In genomic region chr4:42642136-42642797, GRCh38 we compare ENCODE assay signal across 1 cellular context.
A peak's percentile ranks its signal among the peaks of the same experiment; 100 is the strongest.
TF ChIP-seq lines count a peak whose summit lies in the region.

No MANE protein-coding gene starts in this region.

TF ChIP-seq in GM12878, 131 proteins besides CTCF, POLR2A, EP300 and RAD21:
- TF ChIP-seq ESRRA (IDR thresholded peaks at IDR 0.05; ENCODE audit: low read length): no peak
- TF ChIP-seq PKNOX1 (IDR thresholded peaks at IDR 0.05): 0 out of 2 replicates have a peak, but pooled peaks have one; percentile 5
- TF ChIP-seq EED (IDR thresholded peaks at IDR 0.05; ENCODE audit: low read depth): 0 out of 2 replicates have a peak, but pooled peaks have one; percentile 18
